Comparison of ENCODE assay signal across 7 cellular contexts in the genomic region with DNA sequence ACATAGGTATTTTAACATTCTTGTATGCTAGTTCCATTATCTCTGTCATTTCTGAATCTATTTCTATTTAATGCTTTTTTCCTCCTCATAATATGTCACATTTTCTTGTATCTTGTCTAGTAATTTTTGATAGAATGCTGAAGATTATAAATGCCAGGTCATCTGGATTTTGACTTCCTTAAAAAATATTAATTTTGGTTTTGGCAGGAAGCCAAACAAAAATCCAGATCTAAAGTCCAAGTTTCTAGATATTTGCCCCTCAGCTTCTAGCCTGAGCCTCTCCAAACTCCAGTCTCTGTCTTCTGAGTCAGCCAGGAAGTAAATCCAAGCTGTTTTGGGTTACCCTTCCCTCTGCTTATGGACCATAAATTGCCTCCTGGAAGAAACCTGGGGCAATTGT.
"Had no signal": no experiment of that assay in that cellular context is flagged by ENCODE, and none has a peak within 500 bp of the region (broad histone marks: within the 10 kb centered on the region; RNA-seq: fewer than 3 reads in every experiment).

No MANE protein-coding gene starts in this region.

- FAIRE-seq: G401.6, GM12878, GM12891, GM12892, GM18507, GM19239 had no signal

- DNase-seq: GDM1 had no signal

- H3K4me3 ChIP-seq: GM12878 had no signal

- ATAC-seq: GM12878 had no signal
